ENCODE assay signal across 18 cellular contexts in the genomic region with DNA sequence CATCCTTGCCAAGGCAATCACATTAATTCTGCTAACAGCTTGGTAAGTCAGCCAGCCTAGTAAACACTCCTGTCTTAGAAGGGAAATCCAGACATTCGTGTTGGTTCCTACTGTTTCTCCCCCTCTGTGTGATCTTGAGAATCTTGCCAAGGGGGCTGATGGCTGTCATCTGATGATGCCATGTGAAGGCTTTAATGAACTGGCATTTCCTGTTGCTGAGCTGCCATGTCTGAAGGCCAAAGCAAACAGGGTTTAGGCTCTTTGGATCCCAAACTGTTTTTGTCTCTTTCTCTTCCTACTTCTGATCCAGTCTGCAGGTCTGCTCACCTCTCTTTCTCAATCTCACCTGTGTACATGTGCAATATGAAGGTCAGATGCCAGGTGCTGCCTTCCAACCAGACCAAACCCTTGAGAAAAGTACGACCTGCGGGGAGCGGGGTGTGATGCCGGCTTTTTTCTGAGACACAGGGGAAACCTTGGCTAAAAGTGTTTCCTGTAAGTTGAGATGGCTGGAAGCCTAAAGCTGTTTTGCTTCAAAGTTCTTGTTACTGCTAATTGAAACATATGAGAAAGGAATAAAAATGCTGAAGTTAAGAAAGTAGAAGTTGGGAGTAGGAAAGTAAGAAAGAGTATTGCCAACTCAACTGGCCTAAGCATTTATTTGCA.
"Had no signal": no experiment of that assay in that cellular context is flagged by ENCODE, and none has a peak within 500 bp of the region (broad histone marks: within the 10 kb centered on the region; RNA-seq: fewer than 3 reads in every experiment).

No MANE protein-coding gene starts in this region.

- H3K36me3 Mint-ChIP-seq: activated naive CD4-positive, alpha-beta T cell treated with anti-CD3 and anti-CD28 coated beads, Interleukin-2, amount 50 U/mL, for 24 hours had no signal

- H3K27me3 Mint-ChIP-seq: activated naive CD4-positive, alpha-beta T cell treated with anti-CD3 and anti-CD28 coated beads, Interleukin-2, amount 50 U/mL, for 24 hours; effector memory CD8-positive, alpha-beta T cell; progenitor cell of endocrine pancreas; stimulated activated naive CD8-positive, alpha-beta T cell treated with anti-CD3 and anti-CD28 coated beads, Interleukin-15, Interleukin-2, amounts not matched to agents 100 ng/mL and 50 ng/mL, for 24 hours had no signal

- H3K9me3 Mint-ChIP-seq: activated naive CD4-positive, alpha-beta T cell treated with anti-CD3 and anti-CD28 coated beads, Interleukin-2, amount 50 U/mL, for 24 hours; stimulated activated naive CD8-positive, alpha-beta T cell treated with anti-CD3 and anti-CD28 coated beads, Interleukin-15, Interleukin-2, amounts not matched to agents 100 ng/mL and 50 ng/mL, for 24 hours had no signal

- H3K36me3 ChIP-seq: gastroesophageal sphincter, heart left ventricle, left ventricle myocardium inferior, suprapubic skin, upper lobe of left lung had no signal

- H3K27ac ChIP-seq: gastroesophageal sphincter, heart left ventricle, left ventricle myocardium inferior, suprapubic skin, upper lobe of left lung, VCaP had no signal

- H3K9me3 ChIP-seq: gastroesophageal sphincter, heart left ventricle, left ventricle myocardium inferior, suprapubic skin, upper lobe of left lung had no signal

- ATAC-seq: effector memory CD8-positive, alpha-beta T cell; gastroesophageal sphincter; heart left ventricle had no signal

- DNase-seq: activated CD4-positive, alpha-beta T cell treated with anti-CD3 and anti-CD28 coated beads for 1 hour; activated CD8-positive, alpha-beta memory T cell treated with anti-CD3 and anti-CD28 coated beads for 24 hours; activated CD8-positive, alpha-beta memory T cell treated with anti-CD3 and anti-CD28 coated beads, Interleukin-2, amount 50 U/mL, for 48 hours; activated gamma-delta T cell; activated T-cell treated with anti-CD3 and anti-CD28 coated beads, Interleukin-2, amount 50 U/mL, for 48 hours; effector memory CD8-positive, alpha-beta T cell; heart left ventricle; left ventricle myocardium inferior; occipital lobe; right cardiac atrium; T-helper 2 cell had no signal

- H3K4me1 ChIP-seq: gastroesophageal sphincter, heart left ventricle, left ventricle myocardium inferior, upper lobe of left lung had no signal

- H3K4me3 Mint-ChIP-seq: activated naive CD4-positive, alpha-beta T cell treated with anti-CD3 and anti-CD28 coated beads, Interleukin-2, amount 50 U/mL, for 24 hours; effector memory CD8-positive, alpha-beta T cell; stimulated activated naive CD8-positive, alpha-beta T cell treated with anti-CD3 and anti-CD28 coated beads, Interleukin-15, Interleukin-2, amounts not matched to agents 100 ng/mL and 50 ng/mL, for 24 hours had no signal

- H3K27ac Mint-ChIP-seq: activated naive CD4-positive, alpha-beta T cell treated with anti-CD3 and anti-CD28 coated beads, Interleukin-2, amount 50 U/mL, for 24 hours; effector memory CD8-positive, alpha-beta T cell; progenitor cell of endocrine pancreas; stimulated activated naive CD8-positive, alpha-beta T cell treated with anti-CD3 and anti-CD28 coated beads, Interleukin-15, Interleukin-2, amounts not matched to agents 100 ng/mL and 50 ng/mL, for 24 hours had no signal

- H3K27me3 ChIP-seq: gastroesophageal sphincter, heart left ventricle, suprapubic skin, upper lobe of left lung had no signal

- H3K4me3 ChIP-seq: gastroesophageal sphincter, heart left ventricle, left ventricle myocardium inferior, suprapubic skin, upper lobe of left lung had no signal

- H3K4me1 Mint-ChIP-seq: activated naive CD4-positive, alpha-beta T cell treated with anti-CD3 and anti-CD28 coated beads, Interleukin-2, amount 50 U/mL, for 24 hours had no signal
